Comparison of ENCODE assay signal across 8 cellular contexts in genomic region chr18:61893304-61893970, GRCh38. TPM values are rescaled to one million over a fixed set of nuclear protein-coding genes. Genes with fewer than 3 reads are reported as not detected.
DNase-seq lines count a peak whose midpoint lies in the region; ATAC-seq and TF ChIP-seq lines count a peak whose summit lies in the region.

No MANE protein-coding gene starts in this region.

- H3F3A ChIP-seq in GM23248 (ENCODE audit: insufficient read depth) (0 out of 2 replicates have a peak, but pooled peaks cover 3% of the 10 kb centered on the region), Loucy (ENCODE audit: low read depth) (no peaks in the 10 kb centered on the region)

- H3K36me3 ChIP-seq in DND-41 (ENCODE audit: insufficient read depth, low read length) (peaks cover 4% of the 10 kb centered on the region), GM23248 (ENCODE audit: low read depth) (no peaks in the 10 kb centered on the region; the same call in 1 of the 2 replicates), Loucy (ENCODE audit: insufficient read depth, low read length) (no peaks in the 10 kb centered on the region), mucosa of stomach (ENCODE audit: control insufficient read depth, insufficient read depth, low read length) (no peaks in the 10 kb centered on the region), tibial artery (peaks cover 11 to 20% (median 17%) of the 10 kb centered on the region in 3 donors), OCI-LY7 (ENCODE audit: insufficient read depth, low read length) (no peaks in the 10 kb centered on the region)

- H3K4me2 ChIP-seq in DND-41 (ENCODE audit: insufficient read depth, low read length): peak overlapping the region; percentile 91
- peak overlapping the region; percentile 88 for H3K4me2 ChIP-seq in GM23248 (ENCODE audit: unreplicated experiment)
- peak overlapping the region; percentile 90 for H3K4me2 ChIP-seq in Loucy (ENCODE audit: low read depth, low read length, poor library complexity, severe bottlenecking)
- H3K4me2 ChIP-seq in OCI-LY7 (ENCODE audit: low read length): no peak overlapping the region; the same call in 1 of the 2 replicates

- H3K4me1 ChIP-seq in DND-41 (ENCODE audit: insufficient read depth, low read length): peaks cover 31% of the 10 kb centered on the region
- H3K4me1 ChIP-seq in GM23248 (ENCODE audit: insufficient read depth): peaks cover 9% of the 10 kb centered on the region; the same call in 1 of the 2 replicates
- peaks cover 9% of the 10 kb centered on the region for H3K4me1 ChIP-seq in Loucy (ENCODE audit: insufficient read depth, low read length, poor library complexity, severe bottlenecking)
- H3K4me1 ChIP-seq in mucosa of stomach (ENCODE audit: control insufficient read depth, insufficient read depth, low read length): peaks cover 18% of the 10 kb centered on the region
- H3K4me1 ChIP-seq in tibial artery: peaks cover 0 to 53% (median 23%) of the 10 kb centered on the region in 4 donors
- H3K4me1 ChIP-seq in OCI-LY7 (ENCODE audit: insufficient read depth, low read length, poor library complexity, severe bottlenecking): no peaks in the 10 kb centered on the region

- TF ChIP-seq CTCF in DND-41 (IDR thresholded peaks at IDR 0.05; ENCODE audit: borderline replicate concordance, extremely low read depth, low read length, poor library complexity, severe bottlenecking): no peak
- TF ChIP-seq CTCF in Loucy (conservative IDR thresholded peaks at IDR 0.05; ENCODE audit: low read length): no peak
- no peak for TF ChIP-seq CTCF in epithelial cell of proximal tubule (conservative IDR thresholded peaks at IDR 0.05; ENCODE audit: low read depth, low read length)
- TF ChIP-seq CTCF in tibial artery (IDR thresholded peaks at IDR 0.05): no peak
- TF ChIP-seq CTCF in OCI-LY7 (conservative IDR thresholded peaks at IDR 0.05; ENCODE audit: low read length): no peak

- POLR2A ChIA-PET in OCI-LY7 (lab: Charles Lee): no interaction called here

- H2AFZ ChIP-seq in DND-41 (ENCODE audit: low read depth, low read length): peak overlapping the region; percentile 68
- peak overlapping the region; percentile 83 for H2AFZ ChIP-seq in GM23248
- peak overlapping the region; percentile 82 for H2AFZ ChIP-seq in Loucy (ENCODE audit: low read length)
- no peak overlapping the region for H2AFZ ChIP-seq in OCI-LY7 (ENCODE audit: low read length)

- H3K9me2 ChIP-seq in GM23248 (ENCODE audit: insufficient read depth) (no peaks in the 10 kb centered on the region), Loucy (replicated peaks; ENCODE audit: low read depth, low read length) (no peaks in the 10 kb centered on the region), OCI-LY7 (ENCODE audit: insufficient read depth, low read length) (no peaks in the 10 kb centered on the region)

- H3K9ac ChIP-seq in DND-41 (ENCODE audit: low read depth, low read length): peak overlapping the region; percentile 77
- peak overlapping the region; percentile 81 for H3K9ac ChIP-seq in GM23248
- H3K9ac ChIP-seq in Loucy (ENCODE audit: low read depth, low read length, poor library complexity, severe bottlenecking): peak overlapping the region; percentile 61
- H3K9ac ChIP-seq in mucosa of stomach (ENCODE audit: low read length): peak overlapping the region; percentile 38

- peak; percentile 36; the same call in 2 of the 3 replicates for ATAC-seq in DND-41 (ENCODE audit: insufficient read depth, low read depth)

- H3K79me2 ChIP-seq in DND-41 (ENCODE audit: insufficient read depth, low read length): peaks cover 9% of the 10 kb centered on the region; the same call in 1 of the 2 replicates
- H3K79me2 ChIP-seq in GM23248 (ENCODE audit: insufficient read depth): peaks cover 45% of the 10 kb centered on the region
- no peaks in the 10 kb centered on the region for H3K79me2 ChIP-seq in Loucy (ENCODE audit: insufficient read depth, low read length)
- no peaks in the 10 kb centered on the region for H3K79me2 ChIP-seq in OCI-LY7 (ENCODE audit: insufficient read depth, low read depth, low read length)

- H3K4me3 ChIP-seq in DND-41 (ENCODE audit: low read depth in 1 of 2, low read length in 2 of 2) (peak overlapping the region; percentile 58 to 77; a peak in 3 of 4 replicates), GM23248 (peak overlapping the region; percentile 96), Loucy (ENCODE audit: low read length, poor library complexity, severe bottlenecking) (peak overlapping the region; percentile 79), epithelial cell of proximal tubule (ENCODE audit: low read depth, low read length) (peak overlapping the region; percentile 70), mucosa of stomach (ENCODE audit: low read length) (peak overlapping the region; percentile 87), tibial artery (peak overlapping the region; percentile 92 to 93), OCI-LY7 (ENCODE audit: low read depth, low read length, poor library complexity, severe bottlenecking) (no peak overlapping the region)

- BruUV-seq in OCI-LY7 (replicated peaks; lab: Mats Ljungman, UMichigan): no TSS peak

- peaks cover 3% of the 10 kb centered on the region; the same call in 1 of the 2 replicates for H4K20me1 ChIP-seq in DND-41 (ENCODE audit: insufficient read depth, low read length)
- no peaks in the 10 kb centered on the region for H4K20me1 ChIP-seq in GM23248 (ENCODE audit: insufficient read depth)
- H4K20me1 ChIP-seq in Loucy (ENCODE audit: insufficient read depth, low read length, poor library complexity, severe bottlenecking): no peaks in the 10 kb centered on the region
- no peaks in the 10 kb centered on the region for H4K20me1 ChIP-seq in OCI-LY7 (ENCODE audit: insufficient read depth, low read length)

- intact Hi-C loops in tibial artery (cut with DNase I; ENCODE audit: low total_unique reads) (loop anchor here (10.0 kb wide), 2 partner anchors 241 to 309 kb away; no protein-coding TSS in a partner anchor), OCI-LY7 (cut with micrococcal nuclease; ENCODE audit: unreplicated experiment) (no loop called here)

- H3K27ac ChIP-seq in DND-41 (ENCODE audit: low read length) (peak overlapping the region; percentile 49), GM23248 (no peak overlapping the region), tibial artery (peak overlapping the region; percentile 92 to 93), OCI-LY7 (ENCODE audit: low read depth, low read length, poor library complexity, severe bottlenecking) (no peak overlapping the region)

- CTCF ChIA-PET in OCI-LY7 (lab: Charles Lee; ENCODE audit: unreplicated experiment): no interaction called here

- in situ Hi-C loops in GM23248 (cut with MboI): loop anchor here (10.0 kb wide), 1 partner anchor 309 kb away; no protein-coding TSS in a partner anchor

- H3K27me3 ChIP-seq in DND-41 (ENCODE audit: insufficient read depth, low read length, poor library complexity) (peaks cover 5% of the 10 kb centered on the region), GM23248 (replicated peaks; ENCODE audit: insufficient read depth) (no peaks in the 10 kb centered on the region), Loucy (ENCODE audit: insufficient read depth, low read length, poor library complexity, severe bottlenecking) (peaks cover 24% of the 10 kb centered on the region), mucosa of stomach (ENCODE audit: control insufficient read depth, insufficient read depth, low read length) (peaks cover 42% of the 10 kb centered on the region), tibial artery (no peaks in the 10 kb centered on the region)

- WGBS in GM23248 (ENCODE audit: low coverage in 1 of 2, low lambda C conversion rate in 2 of 2, missing lambda C conversion rate in 2 of 2), 2 experiments: 0 to 2% methylated on average over 30 to 49 of the region's 65 CpGs

- H3K9me3 ChIP-seq in DND-41 (ENCODE audit: insufficient read depth, low read length, severe bottlenecking): no peaks in the 10 kb centered on the region
- H3K9me3 ChIP-seq in GM23248 (ENCODE audit: low read depth): no peaks in the 10 kb centered on the region
- no peaks in the 10 kb centered on the region for H3K9me3 ChIP-seq in Loucy (ENCODE audit: insufficient read depth, low read depth, low read length)
- no peaks in the 10 kb centered on the region for H3K9me3 ChIP-seq in mucosa of stomach (ENCODE audit: control insufficient read depth, low read length)
- no peaks in the 10 kb centered on the region for H3K9me3 ChIP-seq in tibial artery
- H3K9me3 ChIP-seq in OCI-LY7 (ENCODE audit: low read length): no peaks in the 10 kb centered on the region

- peak; percentile 27 for DNase-seq in DND-41
- peak; percentile 78 for DNase-seq in GM23248
- DNase-seq in activated CD8-positive, alpha-beta memory T cell treated with anti-CD3 and anti-CD28 coated beads, Interleukin-2, amount 50 U/mL, for 4 hours: peak; percentile 22
- DNase-seq in epithelial cell of proximal tubule (ENCODE audit: low read depth): no peak
- peak; percentile 28 to 81 for DNase-seq in tibial artery
- no peak for DNase-seq in OCI-LY7 (ENCODE audit: low spot score)

RNA-seq across cellular contexts. Expression of gene RNF152, which starts 0.6 kb away (rescaled TPM):
- total RNA-seq in GM23248 (2014; rRNA removed; shearing (Covaris generic)): 5.4 and 11.3 TPM in 2 replicates
- 1.9 and 2.3 TPM in 2 replicates for polyA plus RNA-seq in GM23248 (2016; fragmentation: Nextera tagmentation; extraction: Ambion mirVana)
- total RNA-seq in epithelial cell of proximal tubule (0.58 and 0.80 TPM in 2 replicates), OCI-LY7 (2022) (not detected in 2 replicates)
- not detected in 2 replicates for total RNA-seq in OCI-LY7 (2014; rRNA removed; shearing (Covaris generic))

Comparison
In these comparisons a context has a peak if more than half of its experiments do, and no peak if none do; other contexts are left out.
1. DNase-seq: peak in DND-41 (single experiment), GM23248 (single experiment), activated CD8-positive, alpha-beta memory T cell treated with anti-CD3 and anti-CD28 coated beads, Interleukin-2, amount 50 U/mL, for 4 hours (single experiment) and tibial artery (2 of 2); none in epithelial cell of proximal tubule (single experiment) and OCI-LY7 (single experiment).
2. H3K27ac ChIP-seq: peak in DND-41 (single experiment) and tibial artery (2 of 2); none in GM23248 (single experiment) and OCI-LY7 (single experiment).
3. Peak in every context shown above with its lines, with median percentiles within 50 percentile points of each other: H3K9ac ChIP-seq.